Comparison of ENCODE assay signal across 12 cellular contexts in genomic region chr4:168723020-168723419, GRCh38.
DNase-seq lines count a peak whose midpoint lies in the region; ATAC-seq, FAIRE-seq and TF ChIP-seq lines count a peak whose summit lies in the region.
"Had no signal": no experiment of that assay in that cellular context is flagged by ENCODE, and none has a peak within 500 bp of the region (broad histone marks: within the 10 kb centered on the region; RNA-seq: fewer than 3 reads in every experiment).

No MANE protein-coding gene starts in this region.

- no peak overlapping the region for H3K4me3 ChIP-seq in Loucy (ENCODE audit: low read length, poor library complexity, severe bottlenecking)
- no peak overlapping the region for H3K4me3 ChIP-seq in breast epithelium
- H3K4me3 ChIP-seq: left lung had no signal

- no peak for TF ChIP-seq CTCF in Loucy (conservative IDR thresholded peaks at IDR 0.05; ENCODE audit: low read length)
- TF ChIP-seq CTCF in breast epithelium (IDR thresholded peaks at IDR 0.05) = no peak

- H4K20me1 ChIP-seq in Loucy (ENCODE audit: insufficient read depth, low read length, poor library complexity, severe bottlenecking) = no peaks in the 10 kb centered on the region

- DNase-seq in GM12891 (ENCODE audit: insufficient read length, low spot score) (no peak), breast epithelium (ENCODE audit: low spot score in 2 of 2) (no peak), myocyte (ENCODE audit: low read depth) (peak; percentile 62), GF-D8 (lab: John Stamatoyannopoulos, UW) (no peak), GM19238 (ENCODE audit: insufficient read length, low spot score) (no peak), DMS 273 treated with DMSO at 0.1 percent for 48 hours (lab: John Stamatoyannopoulos, UW) (no peak)
- DNase-seq: DMS153, left lung, NCI-H446 treated with DMSO at 0.1 percent for 48 hours had no signal

- H3K4me1 ChIP-seq in Loucy (ENCODE audit: insufficient read depth, low read length, poor library complexity, severe bottlenecking) (peaks cover 14% of the 10 kb centered on the region), breast epithelium (no peaks in the 10 kb centered on the region)

- H2AFZ ChIP-seq in Loucy (ENCODE audit: low read length) = peak overlapping the region; percentile 46; the same call in 1 of the 2 replicates

- no peaks in the 10 kb centered on the region for H3K9me2 ChIP-seq in Loucy (replicated peaks; ENCODE audit: low read depth, low read length)

- H3F3A ChIP-seq in Loucy (ENCODE audit: low read depth) = no peaks in the 10 kb centered on the region

- H3K79me2 ChIP-seq in Loucy (ENCODE audit: insufficient read depth, low read length) = no peaks in the 10 kb centered on the region

- ATAC-seq in HG02840 (IDR thresholded peaks at IDR 0.05; ENCODE audit: low FRiP score, unreplicated experiment) = no peak
- ATAC-seq: left lung had no signal

- H3K27ac ChIP-seq in breast epithelium = peak overlapping the region; percentile 4 to 9

- FAIRE-seq in GM12891 (lab: Jason Lieb, UNC) = no peak
- FAIRE-seq: TTC549 had no signal

- H3K9ac ChIP-seq in Loucy (ENCODE audit: low read depth, low read length, poor library complexity, severe bottlenecking) = no peak overlapping the region

- TF ChIP-seq POLR2A in GM12891 (IDR thresholded peaks at IDR 0.05; ENCODE audit: low read depth, low read length) = no peak
- TF ChIP-seq POLR2A in breast epithelium (IDR thresholded peaks at IDR 0.05) = no peak

- H3K27me3 ChIP-seq in Loucy (ENCODE audit: insufficient read depth, low read length, poor library complexity, severe bottlenecking) (no peaks in the 10 kb centered on the region), breast epithelium (no peaks in the 10 kb centered on the region)
- H3K27me3 ChIP-seq: left lung had no signal

- intact Hi-C loops in breast epithelium (cut with DNase I; ENCODE audit: low total_unique reads) = no loop called here

- H3K36me3 ChIP-seq in Loucy (ENCODE audit: insufficient read depth, low read length) (no peaks in the 10 kb centered on the region), breast epithelium (no peaks in the 10 kb centered on the region)
- H3K36me3 ChIP-seq: left lung had no signal

- H3K4me2 ChIP-seq in Loucy (ENCODE audit: low read depth, low read length, poor library complexity, severe bottlenecking) = no peak overlapping the region

- H3K9me3 ChIP-seq in Loucy (ENCODE audit: insufficient read depth, low read depth, low read length) (no peaks in the 10 kb centered on the region), breast epithelium (no peaks in the 10 kb centered on the region)

TF ChIP-seq in GM12891, 5 proteins besides CTCF, POLR2A, EP300 and RAD21:
- TF ChIP-seq SPI1 (IDR thresholded peaks at IDR 0.05; ENCODE audit: low read depth, low read length) (peak; percentile 64), PAX5 (IDR thresholded peaks at IDR 0.05; ENCODE audit: insufficient read depth, low read length, severe bottlenecking) (no peak), POU2F2 (IDR thresholded peaks at IDR 0.05; ENCODE audit: low read depth, low read length) (no peak)
